Comparison of ENCODE assay signal across 36 cellular contexts in genomic region chr2:194079989-194080388, GRCh38.
"Had no signal": no experiment of that assay in that cellular context is flagged by ENCODE, and none has a peak within 500 bp of the region (broad histone marks: within the 10 kb centered on the region; RNA-seq: fewer than 3 reads in every experiment).

No MANE protein-coding gene starts in this region.

- ATAC-seq: activated CD4-positive, alpha-beta T cell treated with anti-CD3 and anti-CD28 coated beads for 36 hours; activated CD8-positive, alpha-beta memory T cell treated with anti-CD3 and anti-CD28 coated beads, Interleukin-2, amount 10 ng/mL, durations not matched to agents 7 days and 5 days; activated CD8-positive, alpha-beta T cell treated with anti-CD3 and anti-CD28 coated beads, Interleukin-2, amount 10 ng/mL, durations not matched to agents 7 days and 5 days; activated naive CD8-positive, alpha-beta T cell treated with anti-CD3 and anti-CD28 coated beads, Interleukin-2, amount 50 U/mL, for 24 hours; foreskin keratinocyte; gastroesophageal sphincter; heart right ventricle had no signal

- H3K4me3 ChIP-seq: adrenal gland, ascending aorta, breast epithelium, cardiac muscle cell, coronary artery, dorsolateral prefrontal cortex, esophagus muscularis mucosa, gastroesophageal sphincter, heart right ventricle had no signal

- H3K27me3 ChIP-seq: adrenal gland, ascending aorta, breast epithelium, cardiac muscle cell, dorsolateral prefrontal cortex, esophagus muscularis mucosa, foreskin keratinocyte, gastroesophageal sphincter, heart right ventricle had no signal

- H3K27ac Mint-ChIP-seq: activated CD4-positive, alpha-beta memory T cell treated with anti-CD3 and anti-CD28 coated beads for 36 hours; activated CD4-positive, alpha-beta T cell treated with anti-CD3 and anti-CD28 coated beads for 36 hours; activated CD4-positive, alpha-beta T cell treated with anti-CD3 and anti-CD28 coated beads, Interleukin-2, amount 10 ng/mL, durations not matched to agents 24 days and 14 days; activated CD8-positive, alpha-beta memory T cell treated with anti-CD3 and anti-CD28 coated beads, Interleukin-2, amount 10 ng/mL, durations not matched to agents 7 days and 5 days; activated CD8-positive, alpha-beta T cell treated with anti-CD3 and anti-CD28 coated beads, Interleukin-2, amount 10 ng/mL, durations not matched to agents 7 days and 5 days; activated naive CD4-positive, alpha-beta T cell treated with anti-CD3 and anti-CD28 coated beads for 36 hours; activated naive CD4-positive, alpha-beta T cell treated with anti-CD3 and anti-CD28 coated beads, Interleukin-2, amount 50 U/mL, for 24 hours; activated naive CD8-positive, alpha-beta T cell treated with anti-CD3 and anti-CD28 coated beads for 36 hours; activated naive CD8-positive, alpha-beta T cell treated with anti-CD3 and anti-CD28 coated beads, Interleukin-2, amount 50 U/mL, for 24 hours; activated T-helper 1 cell treated with anti-CD3 and anti-CD28 coated beads, Interleukin-12 subunit alpha, Interleukin-12 subunit beta, Interleukin-2, Interleukin-4 antibody, amounts not matched to agents 30 ng/mL and 10 ng/mL and 1 ng/mL, durations not matched to agents 14 hours and 24 hours and 36 hours; activated T-helper 2 cell treated with anti-CD3 and anti-CD28 coated beads, Interferon-gamma antibody, Interleukin-2, Interleukin-4, amounts not matched to agents 10 μg/mL and 5 μg/mL and 100 μg/mL, durations not matched to agents 14 hours and 24 hours and 36 hours; brain; dendritic cell treated with granulocyte-macrophage colony-stimulating factor and Interleukin-4, amounts not matched to agents 40 ng/mL and 50 ng/mL, for 4 days; endodermal cell had no signal

- H3K27me3 Mint-ChIP-seq: activated CD4-positive, alpha-beta memory T cell treated with anti-CD3 and anti-CD28 coated beads for 36 hours; activated CD4-positive, alpha-beta T cell treated with anti-CD3 and anti-CD28 coated beads for 36 hours; activated CD4-positive, alpha-beta T cell treated with anti-CD3 and anti-CD28 coated beads, Interleukin-2, amount 10 ng/mL, durations not matched to agents 24 days and 14 days; activated CD8-positive, alpha-beta memory T cell treated with anti-CD3 and anti-CD28 coated beads, Interleukin-2, amount 10 ng/mL, durations not matched to agents 7 days and 5 days; activated naive CD4-positive, alpha-beta T cell treated with anti-CD3 and anti-CD28 coated beads, Interleukin-2, amount 50 U/mL, for 24 hours; activated naive CD8-positive, alpha-beta T cell treated with anti-CD3 and anti-CD28 coated beads for 36 hours; activated naive CD8-positive, alpha-beta T cell treated with anti-CD3 and anti-CD28 coated beads, Interleukin-2, amount 50 U/mL, for 24 hours; brain; dendritic cell treated with granulocyte-macrophage colony-stimulating factor and Interleukin-4, amounts not matched to agents 40 ng/mL and 50 ng/mL, for 4 days had no signal

- H3K36me3 Mint-ChIP-seq: activated CD4-positive, alpha-beta memory T cell treated with anti-CD3 and anti-CD28 coated beads for 36 hours; activated CD8-positive, alpha-beta memory T cell treated with anti-CD3 and anti-CD28 coated beads, Interleukin-2, amount 10 ng/mL, durations not matched to agents 7 days and 5 days; activated naive CD4-positive, alpha-beta T cell treated with anti-CD3 and anti-CD28 coated beads, Interleukin-2, amount 50 U/mL, for 24 hours; activated naive CD8-positive, alpha-beta T cell treated with anti-CD3 and anti-CD28 coated beads for 36 hours; brain had no signal

- H3K36me3 ChIP-seq: adrenal gland, ascending aorta, breast epithelium, cardiac muscle cell, esophagus muscularis mucosa, gastroesophageal sphincter, heart right ventricle had no signal

- H3K9me3 Mint-ChIP-seq: activated CD4-positive, alpha-beta memory T cell treated with anti-CD3 and anti-CD28 coated beads for 36 hours; activated CD4-positive, alpha-beta T cell treated with anti-CD3 and anti-CD28 coated beads, Interleukin-2, amount 10 ng/mL, durations not matched to agents 24 days and 14 days; activated naive CD4-positive, alpha-beta T cell treated with anti-CD3 and anti-CD28 coated beads for 36 hours; activated naive CD4-positive, alpha-beta T cell treated with anti-CD3 and anti-CD28 coated beads, Interleukin-2, amount 50 U/mL, for 24 hours; activated naive CD8-positive, alpha-beta T cell treated with anti-CD3 and anti-CD28 coated beads for 36 hours; activated naive CD8-positive, alpha-beta T cell treated with anti-CD3 and anti-CD28 coated beads, Interleukin-2, amount 50 U/mL, for 24 hours; activated T-helper 1 cell treated with anti-CD3 and anti-CD28 coated beads, Interleukin-12 subunit alpha, Interleukin-12 subunit beta, Interleukin-2, Interleukin-4 antibody, amounts not matched to agents 30 ng/mL and 10 ng/mL and 1 ng/mL, durations not matched to agents 14 hours and 24 hours and 36 hours; activated T-helper 2 cell treated with anti-CD3 and anti-CD28 coated beads, Interferon-gamma antibody, Interleukin-2, Interleukin-4, amounts not matched to agents 10 μg/mL and 5 μg/mL and 100 μg/mL, durations not matched to agents 14 hours and 24 hours and 36 hours; dendritic cell treated with granulocyte-macrophage colony-stimulating factor and Interleukin-4, amounts not matched to agents 40 ng/mL and 50 ng/mL, for 4 days; endodermal cell had no signal

- DNase-seq: activated CD4-positive, alpha-beta memory T cell treated with anti-CD3 and anti-CD28 coated beads for 36 hours; activated CD4-positive, alpha-beta T cell treated with anti-CD3 and anti-CD28 coated beads for 36 hours; activated CD4-positive, alpha-beta T cell treated with anti-CD3 and anti-CD28 coated beads, Interleukin-2, amount 10 ng/mL, durations not matched to agents 24 days and 14 days; activated CD4-positive, CD25-positive, alpha-beta regulatory T cell; activated CD4-positive, CD25-positive, alpha-beta regulatory T cell treated with anti-CD3 and anti-CD28 coated beads, Interleukin-2, amount 50 U/mL, for 72 hours; activated CD8-positive, alpha-beta memory T cell treated with anti-CD3 and anti-CD28 coated beads, Interleukin-2, amount 10 ng/mL, durations not matched to agents 7 days and 5 days; activated CD8-positive, alpha-beta memory T cell treated with anti-CD3 and anti-CD28 coated beads, Interleukin-2, amount 50 U/mL, for 4 hours; activated CD8-positive, alpha-beta T cell treated with anti-CD3 and anti-CD28 coated beads, Interleukin-2, amount 10 ng/mL, durations not matched to agents 7 days and 5 days; activated effector memory CD4-positive, alpha-beta T cell treated with anti-CD3 and anti-CD28 coated beads, Interleukin-2, amount 50 U/mL, for 16 hours; activated naive CD4-positive, alpha-beta T cell treated with anti-CD3 and anti-CD28 coated beads for 36 hours; activated naive CD8-positive, alpha-beta T cell treated with anti-CD3 and anti-CD28 coated beads for 36 hours; activated naive CD8-positive, alpha-beta T cell treated with anti-CD3 and anti-CD28 coated beads, Interleukin-2, amount 50 U/mL, for 24 hours; activated T-cell treated with anti-CD3 and anti-CD28 coated beads, Interleukin-2, amount 50 U/mL, for 1 hour; activated T-cell treated with anti-CD3 and anti-CD28 coated beads, Interleukin-2, amount 50 U/mL, for 48 hours; adrenal gland; amygdala; central memory CD4-positive, alpha-beta T cell; cerebellar nuclear complex; dorsolateral prefrontal cortex; effector memory CD4-positive, alpha-beta T cell; endodermal cell; erythroblast; foreskin keratinocyte; heart right ventricle; T-helper 2 cell had no signal

- H3K27ac ChIP-seq: adrenal gland, ascending aorta, breast epithelium, cardiac muscle cell, coronary artery, dorsolateral prefrontal cortex, esophagus muscularis mucosa, foreskin keratinocyte, gastroesophageal sphincter, heart right ventricle had no signal

- H3K9me3 ChIP-seq: adrenal gland, ascending aorta, esophagus muscularis mucosa, gastroesophageal sphincter had no signal

- H3K4me3 Mint-ChIP-seq: activated CD4-positive, alpha-beta memory T cell treated with anti-CD3 and anti-CD28 coated beads for 36 hours; activated CD4-positive, alpha-beta T cell treated with anti-CD3 and anti-CD28 coated beads for 36 hours; activated CD4-positive, alpha-beta T cell treated with anti-CD3 and anti-CD28 coated beads, Interleukin-2, amount 10 ng/mL, durations not matched to agents 24 days and 14 days; activated CD8-positive, alpha-beta memory T cell treated with anti-CD3 and anti-CD28 coated beads, Interleukin-2, amount 10 ng/mL, durations not matched to agents 7 days and 5 days; activated CD8-positive, alpha-beta T cell treated with anti-CD3 and anti-CD28 coated beads, Interleukin-2, amount 10 ng/mL, durations not matched to agents 7 days and 5 days; activated naive CD4-positive, alpha-beta T cell treated with anti-CD3 and anti-CD28 coated beads for 36 hours; activated naive CD4-positive, alpha-beta T cell treated with anti-CD3 and anti-CD28 coated beads, Interleukin-2, amount 50 U/mL, for 24 hours; activated naive CD8-positive, alpha-beta T cell treated with anti-CD3 and anti-CD28 coated beads for 36 hours; activated naive CD8-positive, alpha-beta T cell treated with anti-CD3 and anti-CD28 coated beads, Interleukin-2, amount 50 U/mL, for 24 hours; activated T-helper 1 cell treated with anti-CD3 and anti-CD28 coated beads, Interleukin-12 subunit alpha, Interleukin-12 subunit beta, Interleukin-2, Interleukin-4 antibody, amounts not matched to agents 30 ng/mL and 10 ng/mL and 1 ng/mL, durations not matched to agents 14 hours and 24 hours and 36 hours; brain; dendritic cell treated with granulocyte-macrophage colony-stimulating factor and Interleukin-4, amounts not matched to agents 40 ng/mL and 50 ng/mL, for 4 days; endodermal cell had no signal

- H3K4me1 ChIP-seq: adrenal gland, ascending aorta, breast epithelium, esophagus muscularis mucosa, foreskin keratinocyte, gastroesophageal sphincter, heart right ventricle had no signal

- H3K4me1 Mint-ChIP-seq: activated CD4-positive, alpha-beta T cell treated with anti-CD3 and anti-CD28 coated beads for 36 hours; activated CD4-positive, alpha-beta T cell treated with anti-CD3 and anti-CD28 coated beads, Interleukin-2, amount 10 ng/mL, durations not matched to agents 24 days and 14 days; activated CD8-positive, alpha-beta memory T cell treated with anti-CD3 and anti-CD28 coated beads, Interleukin-2, amount 10 ng/mL, durations not matched to agents 7 days and 5 days; activated naive CD4-positive, alpha-beta T cell treated with anti-CD3 and anti-CD28 coated beads, Interleukin-2, amount 50 U/mL, for 24 hours; activated naive CD8-positive, alpha-beta T cell treated with anti-CD3 and anti-CD28 coated beads for 36 hours; activated naive CD8-positive, alpha-beta T cell treated with anti-CD3 and anti-CD28 coated beads, Interleukin-2, amount 50 U/mL, for 24 hours; brain had no signal
